In genomic region chr6:55913213-55914195, GRCh38 we compare ENCODE assay signal across 2 cellular contexts.
TF ChIP-seq lines count a peak whose summit lies in the region.

No MANE protein-coding gene starts in this region.

TF ChIP-seq in IMR-90, 13 proteins besides CTCF, POLR2A, EP300 and RAD21:
- TF ChIP-seq RFX5 (IDR thresholded peaks at IDR 0.05; ENCODE audit: low read depth, low read length) (no peak), MAFK (IDR thresholded peaks at IDR 0.05; ENCODE audit: low read depth, low read length) (no peak), SMC3 (IDR thresholded peaks at IDR 0.05; ENCODE audit: low read depth, low read length) (no peak), USF2 (IDR thresholded peaks at IDR 0.05; ENCODE audit: low read depth, low read length) (no peak), MXI1 (IDR thresholded peaks at IDR 0.05; ENCODE audit: borderline replicate concordance, low read depth, low read length) (no peak), CHD1 (IDR thresholded peaks at IDR 0.05; ENCODE audit: low read depth, low read length) (no peak)

TF ChIP-seq in GM12878, 131 proteins besides CTCF, POLR2A, EP300 and RAD21:
- TF ChIP-seq HCFC1 (IDR thresholded peaks at IDR 0.05; ENCODE audit: low read length), result no peak
- no peak for TF ChIP-seq HDAC2 (IDR thresholded peaks at IDR 0.05)
- no peak for TF ChIP-seq KLF5 (IDR thresholded peaks at IDR 0.05; ENCODE audit: partially characterized antibody)
- no peak for TF ChIP-seq CEBPB (IDR thresholded peaks at IDR 0.05; ENCODE audit: borderline replicate concordance in 1 of 2, low read depth in 2 of 2, low read length in 2 of 2)
